ENCODE assay signal across 8 cellular contexts in the genomic region with DNA sequence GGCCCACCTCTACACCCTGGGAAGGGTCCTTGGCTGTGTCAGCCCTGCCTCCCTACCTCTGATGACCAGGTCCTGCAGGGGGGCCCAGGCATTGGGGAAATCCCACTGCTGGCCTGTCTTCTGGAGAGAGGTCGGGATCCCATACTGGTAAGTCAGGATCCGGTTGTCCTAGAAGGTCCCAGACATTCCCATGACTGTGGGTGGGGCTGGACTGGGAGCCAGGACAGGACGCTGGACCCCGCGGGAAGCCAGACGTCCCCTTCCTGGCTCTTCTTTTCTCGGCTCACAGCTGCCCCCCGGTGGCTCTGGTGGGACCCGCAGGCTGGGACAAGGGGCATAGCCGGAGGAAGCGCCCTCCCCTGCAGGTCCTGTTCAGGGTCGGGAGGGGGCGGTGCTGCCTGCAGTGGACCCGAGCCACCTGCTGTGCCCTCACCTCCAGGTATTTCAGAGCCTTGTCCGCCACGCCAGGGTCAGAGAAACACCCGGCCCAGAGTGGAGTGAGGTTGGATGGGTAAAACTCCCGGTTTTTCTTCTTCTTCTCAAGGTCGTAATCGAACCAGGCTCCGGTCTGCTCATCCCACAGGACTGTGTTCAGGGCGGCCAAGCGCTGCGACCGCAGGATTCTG. TPM values are rescaled to one million over a fixed set of nuclear protein-coding genes. Genes with fewer than 3 reads are reported as not detected.
DNase-seq lines count a peak whose midpoint lies in the region; ATAC-seq, FAIRE-seq and TF ChIP-seq lines count a peak whose summit lies in the region.

No MANE protein-coding gene starts in this region.

- peak; percentile 78 for ATAC-seq in HG03095 (IDR thresholded peaks at IDR 0.05; ENCODE audit: unreplicated experiment)
- ATAC-seq in HG03457 (IDR thresholded peaks at IDR 0.05; ENCODE audit: unreplicated experiment): no peak

- peak; percentile 36 for FAIRE-seq in bronchial epithelial cell (lab: Jason Lieb, UNC)

- H3K4me3 ChIP-seq in GM12864 (ENCODE audit: low read depth, low read length) (no peak overlapping the region), bronchial epithelial cell (ENCODE audit: low read depth, low read length) (no peak overlapping the region)

- TF ChIP-seq CTCF in GM12864 (IDR thresholded peaks at IDR 0.05; ENCODE audit: low read depth, low read length, missing control alignments): peak; percentile 92
- peak; percentile 92 for TF ChIP-seq CTCF in bronchial epithelial cell (IDR thresholded peaks at IDR 0.05; ENCODE audit: insufficient read depth, low read length, severe bottlenecking)

- H3K36me3 ChIP-seq in bronchial epithelial cell (ENCODE audit: control insufficient read depth, insufficient read depth, low read length): peaks cover 4% of the 10 kb centered on the region

- no peaks in the 10 kb centered on the region for H3K27me3 ChIP-seq in bronchial epithelial cell (ENCODE audit: control insufficient read depth, insufficient read depth, low read length)

- DNase-seq in GM12864 (ENCODE audit: low read depth): peak; percentile 26
- DNase-seq in NCI-H345 (lab: John Stamatoyannopoulos, UW): peak; percentile 88
- DNase-seq in activated CD4-positive, CD25-positive, alpha-beta regulatory T cell (lab: John Stamatoyannopoulos, UW): peak; percentile 79 to 93 (median 80)
- DNase-seq in bronchial epithelial cell (ENCODE audit: low read depth): peak; percentile 59
- peak; percentile 71 for DNase-seq in iris pigment epithelial cell (ENCODE audit: low read depth)
- DNase-seq in stimulated activated CD4-positive, alpha-beta T cell treated with anti-CD3 and anti-CD28 coated beads, Interleukin-12 subunit alpha, Interleukin-12 subunit beta, amount 100 ng/mL, for 48 hours (ENCODE audit: low read depth in 2 of 3, low spot score in 1 of 3): peak; percentile 87 to 98 (median 87)

RNA-seq across cellular contexts. Expression of a gene that starts 20.0 kb away (rescaled TPM):
- total RNA-seq in bronchial epithelial cell: not detected in 2 replicates

RNA-seq across cellular contexts. Expression of a gene that starts 52.0 kb away (rescaled TPM):
- 13.3 and 22.6 TPM in 2 replicates for total RNA-seq in bronchial epithelial cell

Comparison
In these comparisons a context has a peak if more than half of its experiments do, and no peak if none do; other contexts are left out.
1. DNase-seq: peak in every context shown above with its lines; median percentile 88 in NCI-H345; 87 in stimulated activated CD4-positive, alpha-beta T cell treated with anti-CD3 and anti-CD28 coated beads, Interleukin-12 subunit alpha, Interleukin-12 subunit beta, amount 100 ng/mL, for 48 hours; 80 in activated CD4-positive, CD25-positive, alpha-beta regulatory T cell; 71 in iris pigment epithelial cell; 59 in bronchial epithelial cell; 26 in GM12864.